In genomic region chr10:102801978-102802377, GRCh38 we compare ENCODE assay signal across 11 cellular contexts. TPM values are rescaled to one million over a fixed set of nuclear protein-coding genes. Genes with fewer than 3 reads are reported as not detected.
A peak's percentile ranks its signal among the peaks of the same experiment; 100 is the strongest.
DNase-seq lines count a peak whose midpoint lies in the region; ATAC-seq and TF ChIP-seq lines count a peak whose summit lies in the region.
"Had no signal": no experiment of that assay in that cellular context is flagged by ENCODE, and none has a peak within 500 bp of the region (broad histone marks: within the 10 kb centered on the region; RNA-seq: fewer than 3 reads in every experiment).

No MANE protein-coding gene starts in this region.

- peak overlapping the region; percentile 91 for H3K27ac Mint-ChIP-seq in activated naive CD4-positive, alpha-beta T cell treated with anti-CD3 and anti-CD28 coated beads, Interleukin-2, amount 50 U/mL, for 24 hours
- H3K27ac Mint-ChIP-seq in activated naive CD8-positive, alpha-beta T cell treated with anti-CD3 and anti-CD28 coated beads, Interleukin-2, amount 50 U/mL, for 24 hours: peak overlapping the region; percentile 83

- peaks cover 15% of the 10 kb centered on the region for H3K36me3 Mint-ChIP-seq in activated naive CD4-positive, alpha-beta T cell treated with anti-CD3 and anti-CD28 coated beads, Interleukin-2, amount 50 U/mL, for 24 hours
- H3K36me3 Mint-ChIP-seq in activated naive CD8-positive, alpha-beta T cell treated with anti-CD3 and anti-CD28 coated beads, Interleukin-2, amount 50 U/mL, for 24 hours (ENCODE audit: low read depth): peaks cover 30% of the 10 kb centered on the region

- WGBS in transverse colon (ENCODE audit: low coverage in 1 of 2), 2 donors: 50 to 52% methylated on average over 3 of the region's 3 CpGs

- no peaks in the 10 kb centered on the region for H3K9me3 ChIP-seq in mucosa of rectum (ENCODE audit: control insufficient read depth in 2 of 2, low read length in 2 of 2)
- H3K9me3 ChIP-seq in transverse colon: no peaks in the 10 kb centered on the region
- H3K9me3 ChIP-seq: HAP-1 had no signal

- H3K27ac ChIP-seq in mucosa of rectum (ENCODE audit: low read depth in 2 of 2, low read length in 2 of 2): peak overlapping the region; percentile 29
- peak overlapping the region; percentile 65 to 84 (median 82) for H3K27ac ChIP-seq in transverse colon

- no peaks in the 10 kb centered on the region for H3K9me3 Mint-ChIP-seq in activated naive CD4-positive, alpha-beta T cell treated with anti-CD3 and anti-CD28 coated beads, Interleukin-2, amount 50 U/mL, for 24 hours
- peaks cover 3% of the 10 kb centered on the region for H3K9me3 Mint-ChIP-seq in activated naive CD8-positive, alpha-beta T cell treated with anti-CD3 and anti-CD28 coated beads, Interleukin-2, amount 50 U/mL, for 24 hours

- peaks cover 27 to 30% of the 10 kb centered on the region in 2 donors for H3K36me3 ChIP-seq in mucosa of rectum (ENCODE audit: control insufficient read depth in 2 of 2, insufficient read depth in 2 of 2, low read length in 2 of 2)
- H3K36me3 ChIP-seq in transverse colon: peaks cover 0 to 18% (median 6%) of the 10 kb centered on the region in 4 donors
- H3K36me3 ChIP-seq: HAP-1 had no signal

- H3K4me3 Mint-ChIP-seq in activated naive CD4-positive, alpha-beta T cell treated with anti-CD3 and anti-CD28 coated beads, Interleukin-2, amount 50 U/mL, for 24 hours: peak overlapping the region; percentile 41
- H3K4me3 Mint-ChIP-seq in activated naive CD8-positive, alpha-beta T cell treated with anti-CD3 and anti-CD28 coated beads, Interleukin-2, amount 50 U/mL, for 24 hours: no peak overlapping the region

- intact Hi-C loops in transverse colon (cut with DNase I; ENCODE audit: low total_unique reads): no loop called here

- no peak for TF ChIP-seq EP300 in transverse colon (IDR thresholded peaks at IDR 0.05; ENCODE audit: low read depth)

- DNase-seq in activated naive CD4-positive, alpha-beta T cell treated with anti-CD3 and anti-CD28 coated beads, Interleukin-2, amount 50 U/mL, for 16 hours: no peak
- DNase-seq in activated naive CD8-positive, alpha-beta T cell treated with anti-CD3 and anti-CD28 coated beads, Interleukin-2, amount 50 U/mL, for 24 hours: no peak
- DNase-seq in transverse colon: no peak
- no peak for DNase-seq in NCI-H1417 treated with DMSO at 0.1 percent for 48 hours (lab: John Stamatoyannopoulos, UW)
- no peak for DNase-seq in NCI-H1092 treated with DMSO at 0.1 percent for 48 hours (lab: John Stamatoyannopoulos, UW)
- DNase-seq: NCI-H510A treated with DMSO at 0.1 percent for 48 hours had no signal

- H3K4me1 ChIP-seq in mucosa of rectum (ENCODE audit: control insufficient read depth in 2 of 2, insufficient read depth in 2 of 2, low read length in 2 of 2) (peaks cover 4 to 23% of the 10 kb centered on the region in 2 donors), transverse colon (peaks cover 31 to 52% (median 37%) of the 10 kb centered on the region in 4 donors)
- H3K4me1 ChIP-seq: HAP-1 had no signal

- in situ Hi-C loops in transverse colon (cut with MboI; ENCODE audit: low pct_ligation_motif_present in 1 of 4, low pct_unique_long_range_greater_than_20kb in 1 of 4, low sequenced_read_pairs in 3 of 4): no loop called here

- H3K27me3 ChIP-seq in mucosa of rectum (ENCODE audit: control insufficient read depth in 2 of 2, insufficient read depth in 2 of 2, low read length in 2 of 2) (no peaks in the 10 kb centered on the region), transverse colon (no peaks in the 10 kb centered on the region)

- no peak overlapping the region for H3K9ac ChIP-seq in mucosa of rectum (ENCODE audit: low read depth in 1 of 2, low read length in 2 of 2)

- peaks cover 49% of the 10 kb centered on the region for H3K4me1 Mint-ChIP-seq in activated naive CD4-positive, alpha-beta T cell treated with anti-CD3 and anti-CD28 coated beads, Interleukin-2, amount 50 U/mL, for 24 hours
- H3K4me1 Mint-ChIP-seq in activated naive CD8-positive, alpha-beta T cell treated with anti-CD3 and anti-CD28 coated beads, Interleukin-2, amount 50 U/mL, for 24 hours: peaks cover 40% of the 10 kb centered on the region

- ATAC-seq in activated naive CD8-positive, alpha-beta T cell treated with anti-CD3 and anti-CD28 coated beads, Interleukin-2, amount 50 U/mL, for 24 hours: no peak
- no peak for ATAC-seq in HG03175 (IDR thresholded peaks at IDR 0.05; ENCODE audit: unreplicated experiment)

- no peak overlapping the region for H3K4me3 ChIP-seq in mucosa of rectum (ENCODE audit: low read length in 2 of 2)
- no peak overlapping the region for H3K4me3 ChIP-seq in transverse colon
- H3K4me3 ChIP-seq: HAP-1 had no signal

- no peak for TF ChIP-seq CTCF in transverse colon (IDR thresholded peaks at IDR 0.05)

- no peak for TF ChIP-seq POLR2A in transverse colon (IDR thresholded peaks at IDR 0.05)

- H3K27me3 Mint-ChIP-seq in activated naive CD4-positive, alpha-beta T cell treated with anti-CD3 and anti-CD28 coated beads, Interleukin-2, amount 50 U/mL, for 24 hours: no peaks in the 10 kb centered on the region
- no peaks in the 10 kb centered on the region for H3K27me3 Mint-ChIP-seq in activated naive CD8-positive, alpha-beta T cell treated with anti-CD3 and anti-CD28 coated beads, Interleukin-2, amount 50 U/mL, for 24 hours

RNA-seq across cellular contexts. Expression of gene CYP17A1, which starts 35.2 kb away (rescaled TPM):
- total RNA-seq in transverse colon: 10 to 100 TPM in 1 of 4 donors, not detected in 3; 13.3 TPM
- total RNA-seq: HT1080 had no signal

RNA-seq across cellular contexts. Expression of gene BORCS7, which starts 52.1 kb away (rescaled TPM):
- 10 to 100 TPM in 3 of 4 donors, 1 to 10 TPM in 1; 4.1 to 39.4 (median 32.5) TPM for total RNA-seq in transverse colon

RNA-seq across cellular contexts. Expression of gene WBP1L, which starts 58.2 kb away (rescaled TPM):
- total RNA-seq in transverse colon: 100 to 1,000 TPM in 2 of 4 donors, 10 to 100 TPM in 2; 68.9 to 168 (median 129) TPM
